In the genomic region with DNA sequence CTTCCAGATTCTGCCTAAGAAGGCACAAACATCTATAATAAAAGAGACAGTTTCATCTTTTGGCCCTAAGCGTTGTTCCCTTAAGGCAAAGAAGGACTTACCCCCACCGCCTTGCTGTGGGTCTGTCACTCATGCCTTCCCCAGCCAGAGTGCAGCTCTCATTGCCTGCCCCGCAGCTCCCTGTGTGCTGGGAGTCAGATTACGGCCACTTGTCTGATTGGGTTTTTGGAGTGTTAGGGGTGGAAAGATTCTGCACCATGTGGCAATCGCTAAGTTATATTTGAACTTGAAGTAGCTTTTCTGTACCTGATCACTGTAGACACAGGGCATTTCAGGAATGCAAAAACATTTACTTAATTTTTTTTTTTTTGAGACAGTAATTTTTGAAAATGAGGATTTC, we compare ENCODE assay signal across 13 cellular contexts. TPM values are rescaled to one million over a fixed set of nuclear protein-coding genes. Genes with fewer than 3 reads are reported as not detected.
A peak's percentile ranks its signal among the peaks of the same experiment; 100 is the strongest.
DNase-seq lines count a peak whose midpoint lies in the region; ATAC-seq and TF ChIP-seq lines count a peak whose summit lies in the region.
"Had no signal": no experiment of that assay in that cellular context is flagged by ENCODE, and none has a peak within 500 bp of the region (broad histone marks: within the 10 kb centered on the region; RNA-seq: fewer than 3 reads in every experiment).

A gene with protein sequence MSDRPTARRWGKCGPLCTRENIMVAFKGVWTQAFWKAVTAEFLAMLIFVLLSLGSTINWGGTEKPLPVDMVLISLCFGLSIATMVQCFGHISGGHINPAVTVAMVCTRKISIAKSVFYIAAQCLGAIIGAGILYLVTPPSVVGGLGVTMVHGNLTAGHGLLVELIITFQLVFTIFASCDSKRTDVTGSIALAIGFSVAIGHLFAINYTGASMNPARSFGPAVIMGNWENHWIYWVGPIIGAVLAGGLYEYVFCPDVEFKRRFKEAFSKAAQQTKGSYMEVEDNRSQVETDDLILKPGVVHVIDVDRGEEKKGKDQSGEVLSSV (minus strand): TSS at position 151 of the 400 bp plus-strand sequence. CDS start 18 bp downstream, at position 133.

- ATAC-seq in left lung: peak; percentile 77
- ATAC-seq in GM21367 (IDR thresholded peaks at IDR 0.05; ENCODE audit: unreplicated experiment): no peak
- ATAC-seq in omental fat pad (ENCODE audit: low FRiP score): no peak
- ATAC-seq: foreskin keratinocyte, left lobe of liver had no signal

- intact Hi-C loops in left lung (cut with DNase I): no loop called here
- intact Hi-C loops in sigmoid colon (cut with DNase I): no loop called here

- TF ChIP-seq POLR2A in sigmoid colon (IDR thresholded peaks at IDR 0.05): no peak

- 0 out of 2 replicates have a peak, but pooled peaks cover 5% of the 10 kb centered on the region for H3K9me3 ChIP-seq in BLaER1
- no peaks in the 10 kb centered on the region for H3K9me3 ChIP-seq in left lung
- H3K9me3 ChIP-seq in sigmoid colon: no peaks in the 10 kb centered on the region

- H3K9ac ChIP-seq in BLaER1: no peak within 1 kb of the TSS
- H3K9ac ChIP-seq: KMS-11 had no signal

- no peaks in the 10 kb centered on the region for H4K20me1 ChIP-seq in BLaER1

- no peak for TF ChIP-seq EP300 in sigmoid colon (IDR thresholded peaks at IDR 0.05)

- H3K36me3 ChIP-seq in BLaER1 (no peaks in the 10 kb centered on the region), left lung (no peaks in the 10 kb centered on the region), sigmoid colon (no peaks in the 10 kb centered on the region)

- DNase-seq in NCI-H1105 treated with DMSO at 0.1 percent for 48 hours (lab: John Stamatoyannopoulos, UW) (peak; percentile 45), anterior cingulate cortex (lab: John Stamatoyannopoulos, UW) (peak in 33 of 58 donors; percentile 4 to 69 (median 19)), left lung (peak; percentile 78 to 83), sigmoid colon (no peak), omental fat pad (ENCODE audit: low spot score) (no peak), kidney glomerular epithelial cell (lab: John Stamatoyannopoulos, UW) (no peak)
- DNase-seq: foreskin keratinocyte had no signal

- TF ChIP-seq CTCF in left lung (IDR thresholded peaks at IDR 0.05) (no peak), sigmoid colon (IDR thresholded peaks at IDR 0.05) (no peak), omental fat pad (IDR thresholded peaks at IDR 0.05) (no peak)

- H3K27me3 ChIP-seq in BLaER1 (no peaks in the 10 kb centered on the region), left lung (peaks cover 3 to 46% of the 10 kb centered on the region in 2 donors), sigmoid colon (peaks cover 0 to 16% (median 4%) of the 10 kb centered on the region in 3 donors)

- 0 out of 2 replicates have a peak, but pooled peaks cover 8% of the 10 kb centered on the region for H3K4me1 ChIP-seq in BLaER1
- H3K4me1 ChIP-seq in left lung: peaks cover 3 to 4% of the 10 kb centered on the region in 2 donors
- peaks cover 0 to 16% (median 10%) of the 10 kb centered on the region in 4 donors for H3K4me1 ChIP-seq in sigmoid colon
- H3K4me1 ChIP-seq: foreskin keratinocyte had no signal

- H3K27ac ChIP-seq in BLaER1 (no peak within 1 kb of the TSS), left lung (peak within 1 kb of the TSS; percentile 66 to 71), sigmoid colon (no peak within 1 kb of the TSS)
- H3K27ac ChIP-seq: foreskin keratinocyte, KMS-11 had no signal

- WGBS in sigmoid colon, 2 donors: 69 to 76% methylated on average over 5 of the region's 5 CpGs

- H3K4me3 ChIP-seq in BLaER1 (no peak within 1 kb of the TSS), left lung (peak within 1 kb of the TSS; percentile 30 to 39), sigmoid colon (no peak within 1 kb of the TSS)

- peak within 1 kb of the TSS; percentile 17; the same call in 1 of the 2 replicates for H3K4me2 ChIP-seq in BLaER1
- H3K4me2 ChIP-seq: KMS-11 had no signal

RNA-seq across cellular contexts. Expression of the gene that starts here (rescaled TPM):
- total RNA-seq in left lung: 100 to 1,000 TPM; 168 to 453 TPM
- 1 to 10 TPM in 1 of 4 donors, under 1 TPM in 3; 0.27 to 1.8 (median 0.66) TPM for total RNA-seq in sigmoid colon
- 1 to 10 TPM in 1 of 3 donors, under 1 TPM in 1, not detected in 1; 0.25 to 1.2 TPM for polyA plus RNA-seq in sigmoid colon
- not detected for total RNA-seq in omental fat pad
- total RNA-seq: foreskin keratinocyte, NCI-H460, osteoblast had no signal
- polyA plus RNA-seq: foreskin keratinocyte had no signal

Comparison
In these comparisons a context has a peak if more than half of its experiments do, and no peak if none do; other contexts are left out.
1. RNA of the gene that starts here (total RNA-seq): 168 to 453 TPM in left lung; 0.27 to 1.8 TPM in sigmoid colon and not detected in omental fat pad; every median in the first group is over 10 times any median in the second.
2. H3K27ac ChIP-seq: peak in left lung (2 of 2); none in BLaER1 (single experiment) and sigmoid colon (0 of 4).
3. H3K4me3 ChIP-seq: peak in left lung (2 of 2); none in BLaER1 (single experiment) and sigmoid colon (0 of 4).
4. DNase-seq: peak in NCI-H1105 treated with DMSO at 0.1 percent for 48 hours (single experiment), anterior cingulate cortex (33 of 58) and left lung (2 of 2); none in sigmoid colon (single experiment), omental fat pad (single experiment) and kidney glomerular epithelial cell (single experiment).